17 cellular contexts compared by ENCODE assay signal in genomic region chr3:57816471-57817105, GRCh38.
A peak's percentile ranks its signal among the peaks of the same experiment; 100 is the strongest.
DNase-seq lines count a peak whose midpoint lies in the region; ATAC-seq and TF ChIP-seq lines count a peak whose summit lies in the region.
"Had no signal": no experiment of that assay in that cellular context is flagged by ENCODE, and none has a peak within 500 bp of the region (broad histone marks: within the 10 kb centered on the region; RNA-seq: fewer than 3 reads in every experiment).

No MANE protein-coding gene starts in this region.

- no peak overlapping the region for H3K4me3 ChIP-seq in HEK293 (ENCODE audit: low read depth, low read length)
- no peak overlapping the region for H3K4me3 ChIP-seq in esophagus squamous epithelium
- H3K4me3 ChIP-seq: cardiac muscle cell, prostate gland, SK-N-MC, spleen had no signal

- TF ChIP-seq CTCF in CD14-positive monocyte (IDR thresholded peaks at IDR 0.05), result no peak
- TF ChIP-seq CTCF in HEK293 (tag by site-specific recombination; IDR thresholded peaks at IDR 0.05), result no peak
- TF ChIP-seq CTCF in esophagus squamous epithelium (IDR thresholded peaks at IDR 0.05), result no peak

- H3K4me1 Mint-ChIP-seq in CD14-positive monocyte (peaks cover 17% of the 10 kb centered on the region), immature natural killer cell (peaks cover 35 to 52% of the 10 kb centered on the region in 2 donors)

- no peak overlapping the region for H3K4me3 Mint-ChIP-seq in CD14-positive monocyte
- H3K4me3 Mint-ChIP-seq in immature natural killer cell, result no peak overlapping the region
- H3K4me3 Mint-ChIP-seq: activated CD4-positive, alpha-beta memory T cell treated with anti-CD3 and anti-CD28 coated beads for 36 hours; CD4-positive, alpha-beta T cell; stimulated activated effector memory CD8-positive, alpha-beta T cell treated with anti-CD3 and anti-CD28 coated beads, Interleukin-12 subunit alpha, Interleukin-12 subunit beta, amount 100 ng/mL, for 72 hours had no signal

- no peak for TF ChIP-seq POLR2A in esophagus squamous epithelium (IDR thresholded peaks at IDR 0.05)

- peak overlapping the region; percentile 15 to 81 (median 60) for H3K27ac Mint-ChIP-seq in CD14-positive monocyte
- peak overlapping the region in 4 of 6 donors; percentile 7 to 44 (median 21) for H3K27ac Mint-ChIP-seq in immature natural killer cell
- H3K27ac Mint-ChIP-seq: activated CD4-positive, alpha-beta memory T cell treated with anti-CD3 and anti-CD28 coated beads for 36 hours; CD4-positive, alpha-beta T cell; stimulated activated effector memory CD8-positive, alpha-beta T cell treated with anti-CD3 and anti-CD28 coated beads, Interleukin-12 subunit alpha, Interleukin-12 subunit beta, amount 100 ng/mL, for 72 hours had no signal

- H3K36me3 Mint-ChIP-seq in CD14-positive monocyte (peaks cover 6 to 7% of the 10 kb centered on the region in 2 donors), immature natural killer cell (no peaks in the 10 kb centered on the region)
- H3K36me3 Mint-ChIP-seq: activated CD4-positive, alpha-beta memory T cell treated with anti-CD3 and anti-CD28 coated beads for 36 hours; stimulated activated effector memory CD8-positive, alpha-beta T cell treated with anti-CD3 and anti-CD28 coated beads, Interleukin-12 subunit alpha, Interleukin-12 subunit beta, amount 100 ng/mL, for 72 hours had no signal

- intact Hi-C loops in CD14-positive monocyte (cut with micrococcal nuclease), result no loop called here
- intact Hi-C loops in esophagus squamous epithelium (cut with DNase I), result no loop called here

- H3K9me3 Mint-ChIP-seq in CD14-positive monocyte (peaks cover 0 to 6% (median 2%) of the 10 kb centered on the region in 7 donors), immature natural killer cell (no peaks in the 10 kb centered on the region)
- H3K9me3 Mint-ChIP-seq: activated CD4-positive, alpha-beta memory T cell treated with anti-CD3 and anti-CD28 coated beads for 36 hours; CD4-positive, alpha-beta T cell had no signal

- POLR2A ChIA-PET in HEK293 (lab: Yijun Ruan, JAX), result no interaction called here

- CTCF ChIA-PET in HEK293 (lab: Yijun Ruan, JAX), result interaction anchor here (0.6 to 1.9 kb wide), 2 partner anchors 10 to 192 kb away, joined by 3 to 8 read pairs; no protein-coding TSS in a partner anchor

- no peaks in the 10 kb centered on the region for H3K27me3 ChIP-seq in esophagus squamous epithelium
- H3K27me3 ChIP-seq: cardiac muscle cell, spleen had no signal

- no peaks in the 10 kb centered on the region for H3K9me3 ChIP-seq in HEK293 (ENCODE audit: control insufficient read depth, insufficient read depth, low read depth, low read length)
- peaks cover 0 to 3% (median 0%) of the 10 kb centered on the region in 3 donors for H3K9me3 ChIP-seq in esophagus squamous epithelium
- H3K9me3 ChIP-seq: prostate gland had no signal

- H3K36me3 ChIP-seq in HEK293 (ENCODE audit: control insufficient read depth in 2 of 2, insufficient read depth in 1 of 2, low read length in 2 of 2), result no peaks in the 10 kb centered on the region
- H3K36me3 ChIP-seq in esophagus squamous epithelium, result no peaks in the 10 kb centered on the region
- H3K36me3 ChIP-seq: cardiac muscle cell, prostate gland, spleen had no signal

- H3K27ac ChIP-seq in HEK293 (ENCODE audit: extremely low read depth, low read depth, low read length), result no peak overlapping the region
- H3K27ac ChIP-seq in esophagus squamous epithelium, result no peak overlapping the region
- H3K27ac ChIP-seq: cardiac muscle cell, prostate gland, SK-N-MC had no signal

- no peak for ATAC-seq in HG03025 (IDR thresholded peaks at IDR 0.05; ENCODE audit: low FRiP score, unreplicated experiment)
- ATAC-seq: stimulated activated effector memory CD8-positive, alpha-beta T cell treated with anti-CD3 and anti-CD28 coated beads, Interleukin-12 subunit alpha, Interleukin-12 subunit beta, amount 100 ng/mL, for 72 hours had no signal

- H3K27me3 Mint-ChIP-seq in CD14-positive monocyte (ENCODE audit: low read depth in 3 of 3) (no peaks in the 10 kb centered on the region), immature natural killer cell (ENCODE audit: low read depth in 3 of 3) (peaks cover 2 to 4% (median 2%) of the 10 kb centered on the region in 3 donors)
- H3K27me3 Mint-ChIP-seq: activated CD4-positive, alpha-beta memory T cell treated with anti-CD3 and anti-CD28 coated beads for 36 hours; CD4-positive, alpha-beta T cell had no signal

- H3K4me1 ChIP-seq in HEK293 (ENCODE audit: control insufficient read depth, insufficient read depth, low read length) (no peaks in the 10 kb centered on the region), esophagus squamous epithelium (peaks cover 0 to 24% (median 0%) of the 10 kb centered on the region in 3 donors)
- H3K4me1 ChIP-seq: prostate gland had no signal

- DNase-seq in CD14-positive monocyte (ENCODE audit: low spot score) (no peak), SKM-1 (lab: John Stamatoyannopoulos, UW; ENCODE audit: unreplicated experiment) (peak; percentile 59), immature natural killer cell (no peak), NCI-H1105 treated with DMSO at 0.1 percent for 48 hours (lab: John Stamatoyannopoulos, UW) (no peak), middle frontal gyrus (ENCODE audit: extremely low spot score, low spot score) (no peak), esophagus squamous epithelium (lab: John Stamatoyannopoulos, UW) (no peak)
- DNase-seq: activated CD4-positive, alpha-beta memory T cell treated with anti-CD3 and anti-CD28 coated beads for 36 hours; CD4-positive, alpha-beta T cell; DND-41; NCI-H187 treated with DMSO at 0.1 percent for 48 hours; spleen had no signal

TF ChIP-seq in HEK293, 187 proteins besides CTCF, POLR2A, EP300 and RAD21:
- TF ChIP-seq ZNF404 (tag by site-specific recombination; IDR thresholded peaks at IDR 0.05) (no peak), PRDM6 (tag by site-specific recombination; IDR thresholded peaks at IDR 0.05) (peak; percentile 19; the same call in 1 of the 2 replicates)
